Comparison of ENCODE assay signal across 14 cellular contexts in genomic region chr17:60153606-60154355, GRCh38. TPM values are rescaled to one million over a fixed set of nuclear protein-coding genes. Genes with fewer than 3 reads are reported as not detected.
DNase-seq lines count a peak whose midpoint lies in the region; ATAC-seq lines count a peak whose summit lies in the region.
"Had no signal": no experiment of that assay in that cellular context is flagged by ENCODE, and none has a peak within 500 bp of the region (broad histone marks: within the 10 kb centered on the region; RNA-seq: fewer than 3 reads in every experiment).

No MANE protein-coding gene starts in this region.

- in situ Hi-C loops in G401 (cut with HindIII; ENCODE audit: low sequenced_read_pairs), result no loop called here

- peak; percentile 68 for ATAC-seq in sciatic nerve
- no peak for ATAC-seq in HG03571 (IDR thresholded peaks at IDR 0.05; ENCODE audit: unreplicated experiment)
- ATAC-seq in GM21786 (IDR thresholded peaks at IDR 0.05; ENCODE audit: unreplicated experiment), result no peak
- ATAC-seq: body of pancreas had no signal

- intact Hi-C loops in sciatic nerve (cut with DNase I), result no loop called here

- DNase-seq in G401 (ENCODE audit: low spot score) (peak; percentile 72), NCI-H446 treated with DMSO at 0.1 percent for 48 hours (lab: John Stamatoyannopoulos, UW) (peak; percentile 39), fibroblast of gingiva (ENCODE audit: low read depth) (peak; percentile 27), sciatic nerve (ENCODE audit: low spot score) (no peak), HCEC 1CT (no peak), NCI-H146 treated with DMSO at 0.1 percent for 48 hours (lab: John Stamatoyannopoulos, UW; ENCODE audit: unreplicated experiment) (no peak)
- DNase-seq: activated CD4-positive, alpha-beta T cell treated with anti-CD3 and anti-CD28 coated beads for 4 hours; activated naive CD4-positive, alpha-beta T cell treated with anti-CD3 and anti-CD28 coated beads for 36 hours; NCI-H226 had no signal

RNA-seq across cellular contexts. Expression of gene CA4, which starts 4.0 kb away (rescaled TPM):
- total RNA-seq in G401 (2014; rRNA removed; shearing (Covaris generic)), result not detected in 2 replicates
- 13.6 TPM for total RNA-seq in sciatic nerve
- total RNA-seq: activated naive CD4-positive, alpha-beta T cell treated with anti-CD3 and anti-CD28 coated beads for 36 hours; LHCN-M2; mononuclear cell had no signal

Comparison
In these comparisons a context has a peak if more than half of its experiments do, and no peak if none do; other contexts are left out.
1. DNase-seq: peak in G401 (single experiment), NCI-H446 treated with DMSO at 0.1 percent for 48 hours (single experiment) and fibroblast of gingiva (single experiment); none in sciatic nerve (single experiment), HCEC 1CT (single experiment) and NCI-H146 treated with DMSO at 0.1 percent for 48 hours (single experiment).
2. RNA of gene CA4, which starts 4.0 kb away (total RNA-seq): 13.6 TPM in sciatic nerve (single experiment); not detected in G401; every median in the first group is over 10 times any median in the second.